Comparison of ENCODE assay signal across 24 cellular contexts in genomic region chr19:33381101-33381500, GRCh38. TPM values are rescaled to one million over a fixed set of nuclear protein-coding genes. Genes with fewer than 3 reads are reported as not detected.
A peak's percentile ranks its signal among the peaks of the same experiment; 100 is the strongest.
DNase-seq lines count a peak whose midpoint lies in the region; ATAC-seq, FAIRE-seq and TF ChIP-seq lines count a peak whose summit lies in the region.
"Had no signal": no experiment of that assay in that cellular context is flagged by ENCODE, and none has a peak within 500 bp of the region (broad histone marks: within the 10 kb centered on the region; RNA-seq: fewer than 3 reads in every experiment).

No MANE protein-coding gene starts in this region.

- H3K4me1 ChIP-seq in A549 (peaks cover 22% of the 10 kb centered on the region), trophoblast cell (ENCODE audit: control insufficient read depth in 1 of 2, insufficient read depth in 2 of 2, low read length in 2 of 2) (peaks cover 0 to 8% of the 10 kb centered on the region in 2 experiments)

- no peaks in the 10 kb centered on the region for H3K27me3 ChIP-seq in trophoblast cell (ENCODE audit: insufficient read depth, low read length)

- H3K14ac ChIP-seq in trophoblast cell (ENCODE audit: low read length) = no peak overlapping the region

- no peak overlapping the region for H4K91ac ChIP-seq in trophoblast cell (ENCODE audit: low read depth, low read length)

- no peaks in the 10 kb centered on the region; the same call in 1 of the 2 replicates for H3K27me3 Mint-ChIP-seq in HFFc6 (ENCODE audit: insufficient read depth)
- H3K27me3 Mint-ChIP-seq in chondrocyte (ENCODE audit: low read depth) = no peaks in the 10 kb centered on the region

- peaks cover 18% of the 10 kb centered on the region for H3K4me1 Mint-ChIP-seq in HFFc6 (ENCODE audit: low read depth)
- H3K4me1 Mint-ChIP-seq in chondrocyte (ENCODE audit: low read depth) = peaks cover 47% of the 10 kb centered on the region

- H4K12ac ChIP-seq in trophoblast cell (ENCODE audit: low read depth, low read length) = peak overlapping the region; percentile 36

- H3K9me3 Mint-ChIP-seq in HFFc6 (no peaks in the 10 kb centered on the region), chondrocyte (ENCODE audit: low read depth) (no peaks in the 10 kb centered on the region)

- DNase-seq in A549 (ENCODE audit: low read depth in 1 of 2, low spot score in 1 of 2) = no peak
- no peak for DNase-seq in HFFc6
- DNase-seq in chondrocyte (ENCODE audit: low spot score) = no peak
- DNase-seq in trophoblast cell = no peak
- DNase-seq in DMS114 treated with DMSO at 0.1 percent for 48 hours (lab: John Stamatoyannopoulos, UW; ENCODE audit: unreplicated experiment) = no peak
- no peak for DNase-seq in COR-L47 (lab: John Stamatoyannopoulos, UW)
- no peak for DNase-seq in putamen (ENCODE audit: low spot score)
- DNase-seq: ACHN, AML-193, DMS53, EL, GOT3, NCI-H1417, NCI-H187, NCI-H2107, NCI-H2227 treated with DMSO at 0.1 percent for 48 hours, NCI-H510A treated with DMSO at 0.1 percent for 48 hours, NCI-H774 had no signal

- no peak overlapping the region for H3K4me2 ChIP-seq in A549
- no peak overlapping the region for H3K4me2 ChIP-seq in trophoblast cell (ENCODE audit: low read length)
- H3K4me2 ChIP-seq: KMS-11 had no signal

- H3K4me3 Mint-ChIP-seq in HFFc6 = no peak overlapping the region
- no peak overlapping the region for H3K4me3 Mint-ChIP-seq in chondrocyte (ENCODE audit: unreplicated experiment)

- peak overlapping the region; percentile 7; the same call in 1 of the 2 replicates for H3K27ac Mint-ChIP-seq in HFFc6
- H3K27ac Mint-ChIP-seq in chondrocyte (ENCODE audit: unreplicated experiment) = peak overlapping the region; percentile 76

- no peak overlapping the region for H2AK5ac ChIP-seq in trophoblast cell (ENCODE audit: low read length)

- H3K27ac ChIP-seq in A549 (no peak overlapping the region), trophoblast cell (ENCODE audit: low read depth, low read length) (no peak overlapping the region)
- H3K27ac ChIP-seq: C4-2B, KMS-11 had no signal

- H3K79me1 ChIP-seq in trophoblast cell (ENCODE audit: low read length) = no peaks in the 10 kb centered on the region

- H2BK12ac ChIP-seq in trophoblast cell (ENCODE audit: low read length) = no peak overlapping the region

- no peak for TF ChIP-seq EP300 in A549 (IDR thresholded peaks at IDR 0.05)

- H3K18ac ChIP-seq in trophoblast cell (ENCODE audit: low read length) = no peak overlapping the region

- peak; percentile 7 for FAIRE-seq in A549 (lab: Jason Lieb, UNC)
- FAIRE-seq: GM12891, RCC 7860 had no signal

- H4K8ac ChIP-seq in trophoblast cell (ENCODE audit: low read depth, low read length) = no peak overlapping the region

- peaks cover 6% of the 10 kb centered on the region for H3K79me2 ChIP-seq in trophoblast cell (ENCODE audit: control insufficient read depth, insufficient read depth, low read length, poor library complexity)

- H3K36me3 Mint-ChIP-seq in HFFc6 (ENCODE audit: low read depth) (peaks cover 14% of the 10 kb centered on the region), chondrocyte (ENCODE audit: low read depth) (peaks cover 11% of the 10 kb centered on the region)

- H3K9ac ChIP-seq in trophoblast cell (ENCODE audit: low read length) = no peak overlapping the region
- H3K9ac ChIP-seq: KMS-11 had no signal

- no peak overlapping the region for H3K23ac ChIP-seq in trophoblast cell (ENCODE audit: low read length)

- TF ChIP-seq POLR2A in A549 (IDR thresholded peaks at IDR 0.05; ENCODE audit: low read length) = no peak

- no peak overlapping the region for H3K4me3 ChIP-seq in A549
- H3K4me3 ChIP-seq in trophoblast cell (ENCODE audit: low read depth, low read length) = no peak overlapping the region

- no peak for TF ChIP-seq CTCF in A549 (IDR thresholded peaks at IDR 0.05)
- TF ChIP-seq CTCF in HFFc6 (IDR thresholded peaks at IDR 0.05) = no peak
- TF ChIP-seq CTCF in chondrocyte (IDR thresholded peaks at IDR 0.05) = no peak

- POLR2A ChIA-PET in A549 (lab: Yijun Ruan, JAX) = interaction anchor here (3.2 kb wide), 1 partner anchor 79 kb away, joined by 11 read pairs; the partner anchor contains the start of gene CEBPA

- H3K9me3 ChIP-seq in A549 = no peaks in the 10 kb centered on the region
- no peaks in the 10 kb centered on the region for H3K9me3 ChIP-seq in trophoblast cell (ENCODE audit: insufficient read depth, low read depth, low read length)

- no peak overlapping the region for H2AFZ ChIP-seq in trophoblast cell (ENCODE audit: insufficient read depth, low read length, poor library complexity)

- peaks cover 7 to 10% of the 10 kb centered on the region in 2 experiments for H3K36me3 ChIP-seq in trophoblast cell (ENCODE audit: control insufficient read depth in 1 of 2, insufficient read depth in 2 of 2, low read length in 2 of 2)

- WGBS in A549 (ENCODE audit: missing lambda C conversion rate) = 90% methylated on average over 4 of the region's 4 CpGs
- no CpG with 5 or more reads among the region's 4 CpGs for WGBS in trophoblast cell (ENCODE audit: extremely low coverage, insufficient coverage, insufficient read length)

- H3K4ac ChIP-seq in trophoblast cell (ENCODE audit: low read depth, low read length) = peak overlapping the region; percentile 47

- TF ChIP-seq RAD21 in A549 (conservative IDR thresholded peaks at IDR 0.05 in 1 of 2, IDR thresholded peaks at IDR 0.05 in 1 of 2) = no peak

- CTCF ChIA-PET in A549 (lab: Yijun Ruan, JAX) = interaction anchor here (0.7 to 36.3 kb wide), 11 partner anchors 10 to 410 kb away, joined by 3 to 881 read pairs (median 6); partner anchors contain the start of genes CEBPA and CEP89

- ATAC-seq in A549 = no peak
- ATAC-seq: HCT116, Right ventricle myocardium inferior had no signal

- no peak overlapping the region for H2BK5ac ChIP-seq in trophoblast cell (ENCODE audit: low read depth, low read length, poor library complexity)

- H2BK120ac ChIP-seq in trophoblast cell (ENCODE audit: insufficient read depth, low read length, poor library complexity) = no peak overlapping the region

TF ChIP-seq in A549, 52 proteins besides CTCF, POLR2A, EP300 and RAD21:
- TF ChIP-seq MAFK (IDR thresholded peaks at IDR 0.05; ENCODE audit: partially characterized antibody) (peak; percentile 96), EHMT2 (IDR thresholded peaks at IDR 0.05; ENCODE audit: low read depth) (no peak)

RNA-seq across cellular contexts. Expression of gene CEBPG, which starts 7.6 kb away (rescaled TPM):
- polyA plus RNA-seq in A549 (2011; rRNA removed) (104 and 138 TPM in 2 replicates), A549 (2017; fragmentation: RNase III; extraction: RNeasy Plus Mini Kit Qiagen cat#74134 plus additional on column Dnase treatment) (34.0 to 35.7 TPM (median 34.3 TPM) in 3 replicates)
- polyA plus RNA-seq in A549 (2012; cell fraction: cytosol; rRNA removed) = 25.7 and 27.7 TPM in 2 replicates
- polyA plus RNA-seq in A549 (2012; cell fraction: nucleus; rRNA removed) = 11.1 and 12.8 TPM in 2 replicates
- 62.1 and 64.8 TPM in 2 replicates for polyA minus RNA-seq in A549 (2011; rRNA and poly(A)+ RNA removed)
- total RNA-seq in HFFc6 (2021; fragmentation: NEBNext Ultra II Directional; extraction: Animal tissue kit (Norgen Biotek cat#: 25700)) = 10 to 100 TPM; 10.0 to 11.2 (median 10.4) TPM
- 16.3 to 54.4 TPM (median 50.2 TPM) in 3 replicates for total RNA-seq in chondrocyte
- polyA plus RNA-seq in trophoblast cell (2013) = 26.6 and 27.5 TPM in 2 replicates
